Comparison of ENCODE assay signal across 2 cellular contexts in genomic region chr14:95526483-95527391, GRCh38.
TF ChIP-seq lines count a peak whose summit lies in the region.

No MANE protein-coding gene starts in this region.

TF ChIP-seq in SK-N-SH, 30 proteins besides CTCF, POLR2A, EP300 and RAD21 (continued from another document):
- TF ChIP-seq MAX (IDR thresholded peaks at IDR 0.05; ENCODE audit: low read depth) (no peak), EZH2phosphoT487 (IDR thresholded peaks at IDR 0.05; ENCODE audit: borderline replicate concordance, low read depth) (no peak), GABPA (IDR thresholded peaks at IDR 0.05; ENCODE audit: low read depth) (no peak), USF1 (IDR thresholded peaks at IDR 0.05; ENCODE audit: borderline replicate concordance, low read depth) (no peak), NFIC (IDR thresholded peaks at IDR 0.05; ENCODE audit: borderline replicate concordance) (no peak), USF2 (IDR thresholded peaks at IDR 0.05; ENCODE audit: borderline replicate concordance, low read depth, low read length) (no peak), SIN3A (IDR thresholded peaks at IDR 0.05; ENCODE audit: borderline replicate concordance, low read depth, low read length) (no peak)

TF ChIP-seq in SK-N-SH treated with all-trans-retinoic acid at 6 μM for 48 hours, 23 proteins besides CTCF, POLR2A, EP300 and RAD21 (continued from another document):
- TF ChIP-seq, protein P1, sequence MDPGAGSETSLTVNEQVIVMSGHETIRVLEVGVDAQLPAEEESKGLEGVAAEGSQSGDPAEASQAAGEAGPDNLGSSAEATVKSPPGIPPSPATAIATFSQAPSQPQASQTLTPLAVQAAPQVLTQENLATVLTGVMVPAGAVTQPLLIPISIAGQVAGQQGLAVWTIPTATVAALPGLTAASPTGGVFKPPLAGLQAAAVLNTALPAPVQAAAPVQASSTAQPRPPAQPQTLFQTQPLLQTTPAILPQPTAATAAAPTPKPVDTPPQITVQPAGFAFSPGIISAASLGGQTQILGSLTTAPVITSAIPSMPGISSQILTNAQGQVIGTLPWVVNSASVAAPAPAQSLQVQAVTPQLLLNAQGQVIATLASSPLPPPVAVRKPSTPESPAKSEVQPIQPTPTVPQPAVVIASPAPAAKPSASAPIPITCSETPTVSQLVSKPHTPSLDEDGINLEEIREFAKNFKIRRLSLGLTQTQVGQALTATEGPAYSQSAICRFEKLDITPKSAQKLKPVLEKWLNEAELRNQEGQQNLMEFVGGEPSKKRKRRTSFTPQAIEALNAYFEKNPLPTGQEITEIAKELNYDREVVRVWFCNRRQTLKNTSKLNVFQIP (CRISPR knock-in tag; IDR thresholded peaks at IDR 0.05; ENCODE audit: borderline replicate concordance, low read depth): no peak
- TF ChIP-seq ZFP30 (CRISPR knock-in tag; IDR thresholded peaks at IDR 0.05) (no peak), RARB (CRISPR knock-in tag; IDR thresholded peaks at IDR 0.05) (no peak), ZC3H10 (CRISPR knock-in tag; IDR thresholded peaks at IDR 0.05) (no peak), ARNTL (CRISPR knock-in tag; IDR thresholded peaks at IDR 0.05; ENCODE audit: borderline replicate concordance, low read depth) (no peak), PPARA (CRISPR knock-in tag; IDR thresholded peaks at IDR 0.05; ENCODE audit: borderline replicate concordance) (no peak), CSDC2 (CRISPR knock-in tag; IDR thresholded peaks at IDR 0.05) (no peak), TOX (CRISPR knock-in tag; IDR thresholded peaks at IDR 0.05; ENCODE audit: borderline replicate concordance) (no peak)
